ENCODE assay signal across 2 cellular contexts in the genomic region with DNA sequence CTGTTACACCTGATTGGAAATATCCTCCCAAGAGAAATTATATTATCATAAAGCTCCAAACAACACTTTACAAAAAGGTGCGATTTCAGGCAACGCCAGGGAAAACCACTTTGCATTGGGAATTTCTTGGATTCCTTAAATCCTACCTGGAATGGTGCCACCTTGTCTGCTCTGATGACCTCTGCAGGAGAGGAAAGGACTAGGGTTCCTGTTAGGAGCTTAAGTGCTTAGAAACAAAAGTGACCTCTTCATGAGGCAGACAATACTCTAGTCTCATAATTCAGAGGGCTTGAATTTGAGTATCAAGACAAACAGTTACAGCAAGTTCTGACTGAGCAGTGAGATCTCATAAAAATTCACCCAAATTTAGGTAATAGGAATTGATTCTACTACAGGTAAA.
TF ChIP-seq lines count a peak whose summit lies in the region.

No MANE protein-coding gene starts in this region.

TF ChIP-seq in liver, 16 proteins besides CTCF, POLR2A, EP300 and RAD21:
- TF ChIP-seq FOXA1 (IDR thresholded peaks at IDR 0.05), result no peak
- TF ChIP-seq EGR1 (IDR thresholded peaks at IDR 0.05; ENCODE audit: low read depth in 2 of 2), result no peak
- TF ChIP-seq FOXA2 (IDR thresholded peaks at IDR 0.05), result no peak
- TF ChIP-seq TAF1 (conservative IDR thresholded peaks at IDR 0.05), result no peak
- no peak for TF ChIP-seq RXRA (IDR thresholded peaks at IDR 0.05)
- no peak for TF ChIP-seq YY1 (IDR thresholded peaks at IDR 0.05)
- TF ChIP-seq, protein P1, sequence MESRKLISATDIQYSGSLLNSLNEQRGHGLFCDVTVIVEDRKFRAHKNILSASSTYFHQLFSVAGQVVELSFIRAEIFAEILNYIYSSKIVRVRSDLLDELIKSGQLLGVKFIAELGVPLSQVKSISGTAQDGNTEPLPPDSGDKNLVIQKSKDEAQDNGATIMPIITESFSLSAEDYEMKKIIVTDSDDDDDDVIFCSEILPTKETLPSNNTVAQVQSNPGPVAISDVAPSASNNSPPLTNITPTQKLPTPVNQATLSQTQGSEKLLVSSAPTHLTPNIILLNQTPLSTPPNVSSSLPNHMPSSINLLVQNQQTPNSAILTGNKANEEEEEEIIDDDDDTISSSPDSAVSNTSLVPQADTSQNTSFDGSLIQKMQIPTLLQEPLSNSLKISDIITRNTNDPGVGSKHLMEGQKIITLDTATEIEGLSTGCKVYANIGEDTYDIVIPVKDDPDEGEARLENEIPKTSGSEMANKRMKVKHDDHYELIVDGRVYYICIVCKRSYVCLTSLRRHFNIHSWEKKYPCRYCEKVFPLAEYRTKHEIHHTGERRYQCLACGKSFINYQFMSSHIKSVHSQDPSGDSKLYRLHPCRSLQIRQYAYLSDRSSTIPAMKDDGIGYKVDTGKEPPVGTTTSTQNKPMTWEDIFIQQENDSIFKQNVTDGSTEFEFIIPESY (IDR thresholded peaks at IDR 0.05), result no peak
- no peak for TF ChIP-seq JUND (IDR thresholded peaks at IDR 0.05)
- TF ChIP-seq, protein P2, sequence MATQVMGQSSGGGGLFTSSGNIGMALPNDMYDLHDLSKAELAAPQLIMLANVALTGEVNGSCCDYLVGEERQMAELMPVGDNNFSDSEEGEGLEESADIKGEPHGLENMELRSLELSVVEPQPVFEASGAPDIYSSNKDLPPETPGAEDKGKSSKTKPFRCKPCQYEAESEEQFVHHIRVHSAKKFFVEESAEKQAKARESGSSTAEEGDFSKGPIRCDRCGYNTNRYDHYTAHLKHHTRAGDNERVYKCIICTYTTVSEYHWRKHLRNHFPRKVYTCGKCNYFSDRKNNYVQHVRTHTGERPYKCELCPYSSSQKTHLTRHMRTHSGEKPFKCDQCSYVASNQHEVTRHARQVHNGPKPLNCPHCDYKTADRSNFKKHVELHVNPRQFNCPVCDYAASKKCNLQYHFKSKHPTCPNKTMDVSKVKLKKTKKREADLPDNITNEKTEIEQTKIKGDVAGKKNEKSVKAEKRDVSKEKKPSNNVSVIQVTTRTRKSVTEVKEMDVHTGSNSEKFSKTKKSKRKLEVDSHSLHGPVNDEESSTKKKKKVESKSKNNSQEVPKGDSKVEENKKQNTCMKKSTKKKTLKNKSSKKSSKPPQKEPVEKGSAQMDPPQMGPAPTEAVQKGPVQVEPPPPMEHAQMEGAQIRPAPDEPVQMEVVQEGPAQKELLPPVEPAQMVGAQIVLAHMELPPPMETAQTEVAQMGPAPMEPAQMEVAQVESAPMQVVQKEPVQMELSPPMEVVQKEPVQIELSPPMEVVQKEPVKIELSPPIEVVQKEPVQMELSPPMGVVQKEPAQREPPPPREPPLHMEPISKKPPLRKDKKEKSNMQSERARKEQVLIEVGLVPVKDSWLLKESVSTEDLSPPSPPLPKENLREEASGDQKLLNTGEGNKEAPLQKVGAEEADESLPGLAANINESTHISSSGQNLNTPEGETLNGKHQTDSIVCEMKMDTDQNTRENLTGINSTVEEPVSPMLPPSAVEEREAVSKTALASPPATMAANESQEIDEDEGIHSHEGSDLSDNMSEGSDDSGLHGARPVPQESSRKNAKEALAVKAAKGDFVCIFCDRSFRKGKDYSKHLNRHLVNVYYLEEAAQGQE (IDR thresholded peaks at IDR 0.05), result no peak
- no peak for TF ChIP-seq HNF4G (IDR thresholded peaks at IDR 0.05)
- TF ChIP-seq, protein P3, sequence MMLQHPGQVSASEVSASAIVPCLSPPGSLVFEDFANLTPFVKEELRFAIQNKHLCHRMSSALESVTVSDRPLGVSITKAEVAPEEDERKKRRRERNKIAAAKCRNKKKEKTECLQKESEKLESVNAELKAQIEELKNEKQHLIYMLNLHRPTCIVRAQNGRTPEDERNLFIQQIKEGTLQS (IDR thresholded peaks at IDR 0.05), result no peak
- TF ChIP-seq SP1 (IDR thresholded peaks at IDR 0.05), result no peak
- TF ChIP-seq GABPA (IDR thresholded peaks at IDR 0.05 in 1 of 2, conservative IDR thresholded peaks at IDR 0.05 in 1 of 2), result no peak
- TF ChIP-seq NR2F2 (IDR thresholded peaks at IDR 0.05), result no peak
- no peak for TF ChIP-seq HNF4A (conservative IDR thresholded peaks at IDR 0.05)

TF ChIP-seq in HepG2, 621 proteins besides CTCF, POLR2A, EP300 and RAD21:
- TF ChIP-seq, protein P4, sequence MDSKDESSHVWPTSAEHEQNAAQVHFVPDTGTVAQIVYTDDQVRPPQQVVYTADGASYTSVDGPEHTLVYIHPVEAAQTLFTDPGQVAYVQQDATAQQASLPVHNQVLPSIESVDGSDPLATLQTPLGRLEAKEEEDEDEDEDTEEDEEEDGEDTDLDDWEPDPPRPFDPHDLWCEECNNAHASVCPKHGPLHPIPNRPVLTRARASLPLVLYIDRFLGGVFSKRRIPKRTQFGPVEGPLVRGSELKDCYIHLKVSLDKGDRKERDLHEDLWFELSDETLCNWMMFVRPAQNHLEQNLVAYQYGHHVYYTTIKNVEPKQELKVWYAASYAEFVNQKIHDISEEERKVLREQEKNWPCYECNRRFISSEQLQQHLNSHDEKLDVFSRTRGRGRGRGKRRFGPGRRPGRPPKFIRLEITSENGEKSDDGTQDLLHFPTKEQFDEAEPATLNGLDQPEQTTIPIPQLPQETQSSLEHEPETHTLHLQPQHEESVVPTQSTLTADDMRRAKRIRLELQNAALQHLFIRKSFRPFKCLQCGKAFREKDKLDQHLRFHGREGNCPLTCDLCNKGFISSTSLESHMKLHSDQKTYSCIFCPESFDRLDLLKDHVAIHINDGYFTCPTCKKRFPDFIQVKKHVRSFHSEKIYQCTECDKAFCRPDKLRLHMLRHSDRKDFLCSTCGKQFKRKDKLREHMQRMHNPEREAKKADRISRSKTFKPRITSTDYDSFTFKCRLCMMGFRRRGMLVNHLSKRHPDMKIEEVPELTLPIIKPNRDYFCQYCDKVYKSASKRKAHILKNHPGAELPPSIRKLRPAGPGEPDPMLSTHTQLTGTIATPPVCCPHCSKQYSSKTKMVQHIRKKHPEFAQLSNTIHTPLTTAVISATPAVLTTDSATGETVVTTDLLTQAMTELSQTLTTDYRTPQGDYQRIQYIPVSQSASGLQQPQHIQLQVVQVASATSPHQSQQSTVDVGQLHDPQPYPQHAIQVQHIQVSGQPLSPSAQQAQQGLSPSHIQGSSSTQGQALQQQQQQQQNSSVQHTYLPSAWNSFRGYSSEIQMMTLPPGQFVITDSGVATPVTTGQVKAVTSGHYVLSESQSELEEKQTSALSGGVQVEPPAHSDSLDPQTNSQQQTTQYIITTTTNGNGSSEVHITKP (CRISPR knock-in tag; IDR thresholded peaks at IDR 0.05; ENCODE audit: low read depth), result no peak
- TF ChIP-seq ZNF839 (CRISPR knock-in tag; IDR thresholded peaks at IDR 0.05; ENCODE audit: borderline replicate concordance), result no peak
- no peak for TF ChIP-seq SALL1 (CRISPR knock-in tag; IDR thresholded peaks at IDR 0.05)
- TF ChIP-seq MLLT10 (CRISPR knock-in tag; IDR thresholded peaks at IDR 0.05), result no peak
- no peak for TF ChIP-seq SRY (CRISPR knock-in tag; IDR thresholded peaks at IDR 0.05)
- TF ChIP-seq MEIS1 (CRISPR knock-in tag; IDR thresholded peaks at IDR 0.05; ENCODE audit: borderline replicate concordance), result no peak
- TF ChIP-seq ZNF713 (CRISPR knock-in tag; IDR thresholded peaks at IDR 0.05), result no peak
- no peak for TF ChIP-seq ZFP90 (CRISPR knock-in tag; IDR thresholded peaks at IDR 0.05; ENCODE audit: borderline replicate concordance)
- TF ChIP-seq KDM1A (CRISPR knock-in tag; IDR thresholded peaks at IDR 0.05), result no peak
- TF ChIP-seq HIVEP1 (CRISPR knock-in tag; IDR thresholded peaks at IDR 0.05), result no peak
TF ChIP-seq in HepG2: peak in this region for 0.
